10 cellular contexts compared by ENCODE assay signal in genomic region chr5:148620696-148621095, GRCh38. TPM values are rescaled to one million over a fixed set of nuclear protein-coding genes. Genes with fewer than 3 reads are reported as not detected.
A peak's percentile ranks its signal among the peaks of the same experiment; 100 is the strongest.
DNase-seq lines count a peak whose midpoint lies in the region; ATAC-seq, FAIRE-seq and TF ChIP-seq lines count a peak whose summit lies in the region.
"Had no signal": no experiment of that assay in that cellular context is flagged by ENCODE, and none has a peak within 500 bp of the region (broad histone marks: within the 10 kb centered on the region; RNA-seq: fewer than 3 reads in every experiment).

No MANE protein-coding gene starts in this region.

- POLR2A ChIA-PET in K562 (lab: Yijun Ruan, JAX), result interaction anchor here (1.2 kb wide), 1 partner anchor 18 kb away, joined by 6 read pairs; no protein-coding TSS in a partner anchor

- H3K4me1 ChIP-seq in K562 (replicated peaks in 1 of 2; ENCODE audit: control insufficient read depth in 2 of 2, insufficient read depth in 2 of 2, low read length in 2 of 2), result peaks cover 0 to 16% of the 10 kb centered on the region in 2 experiments; a peak in 2 of 5 replicates

- FAIRE-seq in GM12891 (lab: Jason Lieb, UNC) (peak; percentile 23), K562 (lab: Jason Lieb, UNC) (peak; percentile 40), HTR-8/SVneo (lab: Jason Lieb, UNC) (no peak)

- H3K27me3 ChIP-seq in K562 (ENCODE audit: control insufficient read depth in 2 of 2, insufficient read depth in 2 of 2, low read length in 2 of 2), result no peaks in the 10 kb centered on the region

- 3% methylated on average over 2 of the region's 2 CpGs for WGBS in K562 (ENCODE audit: insufficient coverage, low coverage, missing lambda C conversion rate)

- H3K4me2 ChIP-seq in K562 (ENCODE audit: insufficient read depth, low read length), result no peak overlapping the region

- CTCF ChIA-PET in K562 (lab: Yijun Ruan, JAX; ENCODE audit: low intra/inter-chr PET ratio), result no interaction called here

- in situ Hi-C loops in K562 (cut with MboI), result no loop called here

- TF ChIP-seq CTCF in K562 (IDR thresholded peaks at IDR 0.05 in 2 of 3, conservative IDR thresholded peaks at IDR 0.05 in 1 of 3; ENCODE audit: insufficient read depth in 2 of 3, low read depth in 1 of 3, low read length in 3 of 3), result no peak

- no peak overlapping the region for H3K27ac ChIP-seq in K562 (ENCODE audit: extremely low read depth, low read depth, low read length)

- no peaks in the 10 kb centered on the region for H3K9me1 ChIP-seq in K562 (ENCODE audit: control insufficient read depth, insufficient read depth, low read length)

- ATAC-seq in GM19035 (IDR thresholded peaks at IDR 0.05; ENCODE audit: unreplicated experiment) (peak; percentile 68), HG03457 (IDR thresholded peaks at IDR 0.05; ENCODE audit: unreplicated experiment) (peak; percentile 97), K562 (peak; percentile 72), HG02571 (IDR thresholded peaks at IDR 0.05; ENCODE audit: unreplicated experiment) (no peak)
- ATAC-seq: PC-3 had no signal

- no peak overlapping the region for H3K4me3 ChIP-seq in K562

- H3K9me3 ChIP-seq in K562 (replicated peaks; ENCODE audit: control insufficient read depth, insufficient read depth, low read depth, low read length), result no peaks in the 10 kb centered on the region

- no TSS peak for BruUV-seq in K562 (replicated peaks; lab: Mats Ljungman, UMichigan)

- no peak overlapping the region for H3K9ac ChIP-seq in K562 (ENCODE audit: insufficient read depth in 1 of 2, low read depth in 2 of 2, low read length in 2 of 2)

- H4K20me1 ChIP-seq in K562 (replicated peaks; ENCODE audit: control insufficient read depth, insufficient read depth, low read length), result no peaks in the 10 kb centered on the region

- no peak for TF ChIP-seq EP300 in K562 (IDR thresholded peaks at IDR 0.05; ENCODE audit: low read length)

- TF ChIP-seq POLR2A in GM12891 (IDR thresholded peaks at IDR 0.05; ENCODE audit: low read depth, low read length), result no peak
- no peak for TF ChIP-seq POLR2A in K562 (conservative IDR thresholded peaks at IDR 0.05)

- H2AFZ ChIP-seq in K562 (ENCODE audit: low read depth, low read length), result no peak overlapping the region

- DNase-seq in GM12891 (ENCODE audit: insufficient read length, low spot score) (no peak), K562 (ENCODE audit: extremely low read depth in 1 of 4, low spot score in 3 of 4) (peak; percentile 20 to 64 (median 38)), T-helper 9 cell (no peak), HTR-8/SVneo (ENCODE audit: insufficient read length, low spot score) (no peak), cerebellar nuclear complex (lab: John Stamatoyannopoulos, UW) (no peak)
- DNase-seq: NCI-H1436, PC-3 had no signal

- H3K36me3 ChIP-seq in K562 (ENCODE audit: control insufficient read depth, insufficient read depth, low read length), result no peaks in the 10 kb centered on the region

- H3K79me2 ChIP-seq in K562 (ENCODE audit: control insufficient read depth, insufficient read depth, low read length), result no peaks in the 10 kb centered on the region

- TF ChIP-seq RAD21 in K562 (CRISPR knock-in tag; conservative IDR thresholded peaks at IDR 0.05 in 1 of 2, IDR thresholded peaks at IDR 0.05 in 1 of 2), result no peak

- intact Hi-C loops in K562 (cut with micrococcal nuclease), result no loop called here

TF ChIP-seq in GM12891, 5 proteins besides CTCF, POLR2A, EP300 and RAD21:
- no peak for TF ChIP-seq SPI1 (IDR thresholded peaks at IDR 0.05; ENCODE audit: low read depth, low read length)
- no peak for TF ChIP-seq TAF1 (IDR thresholded peaks at IDR 0.05; ENCODE audit: low read depth, low read length)
- TF ChIP-seq POLR2AphosphoS5 (IDR thresholded peaks at IDR 0.05; ENCODE audit: low read depth, low read length), result no peak
- TF ChIP-seq POU2F2 (IDR thresholded peaks at IDR 0.05; ENCODE audit: low read depth, low read length), result no peak
- no peak for TF ChIP-seq PAX5 (IDR thresholded peaks at IDR 0.05; ENCODE audit: insufficient read depth, low read length, severe bottlenecking)

TF ChIP-seq in K562, 482 proteins besides CTCF, POLR2A, EP300 and RAD21 (continues in another document):
- TF ChIP-seq HMBOX1 (IDR thresholded peaks at IDR 0.05) (peak; percentile 85), SMAD4 (CRISPR knock-in tag; conservative IDR thresholded peaks at IDR 0.05) (peak; percentile 74), ZBTB17 (CRISPR knock-in tag; IDR thresholded peaks at IDR 0.05) (no peak), PML (IDR thresholded peaks at IDR 0.05; ENCODE audit: low read length) (peak; percentile 32; the same call in 1 of the 2 replicates), MNT (conservative IDR thresholded peaks at IDR 0.05) (0 out of 4 replicates have a peak, but pooled peaks of 1 of the 2 experiments have one; percentile 16), ZNF143 (CRISPR knock-in tag; IDR thresholded peaks at IDR 0.05) (no peak), BDP1 (IDR thresholded peaks at IDR 0.05; ENCODE audit: insufficient read depth, insufficient read length) (no peak), EGR1 (conservative IDR thresholded peaks at IDR 0.05) (peak; percentile 81), NR3C1 (CRISPR knock-in tag; IDR thresholded peaks at IDR 0.05) (no peak), THRB (CRISPR knock-in tag; conservative IDR thresholded peaks at IDR 0.05) (no peak), TCF3 (CRISPR knock-in tag; IDR thresholded peaks at IDR 0.05) (peak; percentile 18; the same call in 1 of the 2 replicates), CTBP1 (IDR thresholded peaks at IDR 0.05; ENCODE audit: borderline replicate concordance) (peak; percentile 39), ZKSCAN3 (CRISPR knock-in tag; IDR thresholded peaks at IDR 0.05) (no peak), CBFA2T3 (IDR thresholded peaks at IDR 0.05) (peak; percentile 79), GATA2 (CRISPR knock-in tag; IDR thresholded peaks at IDR 0.05) (peak; percentile 82), TEAD4 (IDR thresholded peaks at IDR 0.05; ENCODE audit: low read length) (peak; percentile 77), TEAD4 (CRISPR knock-in tag; IDR thresholded peaks at IDR 0.05; ENCODE audit: borderline replicate concordance) (no peak), CBFA2T2 (conservative IDR thresholded peaks at IDR 0.05) (peak; percentile 60)

RNA-seq across cellular contexts. Expression of gene HTR4, which starts 33.6 kb away (rescaled TPM):
- not detected for polyA plus RNA-seq in GM12891 (2012; ENCODE audit: low read depth, missing spikeins)
- total RNA-seq in K562 (2011; cell fraction: chromatin; rRNA removed; ENCODE audit: low replicate concordance), result 0.77 and 0.90 TPM in 2 replicates
- total RNA-seq in K562 (2011; cell fraction: nucleolus; rRNA removed), result 0.17 and 0.26 TPM in 2 replicates
- total RNA-seq in K562 (2011; cell fraction: nucleoplasm; rRNA removed), result 0.37 and 0.61 TPM in 2 replicates
- total RNA-seq in K562 (2014; rRNA removed) (not detected in 2 replicates), K562 (2014; rRNA removed; fragmentation: Illumina TruSeq; extraction: Trizol) (not detected in 2 replicates), K562 (2015; rRNA removed; fragmentation: Illumina TruSeq; extraction: Trizol) (not detected in 2 replicates), K562 (2021) (not detected in 2 replicates)
- polyA plus RNA-seq in K562 (2011; rRNA removed) (0.13 TPM in 1 of 2 replicates, not detected in the other), K562 (2014; fragmentation: Illumina TruSeq; extraction: Trizol) (not detected in 2 replicates), K562 (2014; fragmentation: Nextera tagmentation; extraction: Ambion mirVana) (not detected), K562 (2014; rRNA removed) (0.09 TPM in 1 of 2 replicates, not detected in the other)
- 0.03 and 0.13 TPM in 2 replicates for polyA plus RNA-seq in K562 (2011; cell fraction: cytosol; rRNA removed)
- polyA plus RNA-seq in K562 (2011; cell fraction: nucleus; rRNA removed), result 0.17 TPM in 1 of 2 replicates, not detected in the other
- polyA plus RNA-seq in K562 (2012), result not detected in 2 replicates
- 0.15 and 0.60 TPM in 2 replicates for polyA minus RNA-seq in K562 (2011; rRNA and poly(A)+ RNA removed)
- polyA minus RNA-seq in K562 (2011; cell fraction: cytosol; rRNA and poly(A)+ RNA removed), result not detected in 2 replicates
- not detected in 2 replicates for polyA minus RNA-seq in K562 (2011; cell fraction: nucleus; rRNA and poly(A)+ RNA removed)
- total RNA-seq: PC-3 had no signal

Comparison
In these comparisons a context has a peak if more than half of its experiments do, and no peak if none do; other contexts are left out.
1. DNase-seq: peak in K562 (4 of 4); none in GM12891 (single experiment), T-helper 9 cell (single experiment), HTR-8/SVneo (single experiment) and cerebellar nuclear complex (0 of 2).